Comparison of ENCODE assay signal across 23 cellular contexts in genomic region chr10:7866191-7866590, GRCh38.
"Had no signal": no experiment of that assay in that cellular context is flagged by ENCODE, and none has a peak within 500 bp of the region (broad histone marks: within the 10 kb centered on the region; RNA-seq: fewer than 3 reads in every experiment).

No MANE protein-coding gene starts in this region.

- H3K4me1 ChIP-seq: ascending aorta, SJSA1 had no signal

- H3K27me3 ChIP-seq: ascending aorta, SJSA1 had no signal

- H3K36me3 ChIP-seq: ascending aorta, SJSA1, WERI-Rb-1 had no signal

- H3K4me3 ChIP-seq: ascending aorta, K562, SJSA1 had no signal

- H3K27ac ChIP-seq: ascending aorta, SJSA1, WERI-Rb-1 had no signal

- DNase-seq: activated CD4-positive, alpha-beta T cell treated with anti-CD3 and anti-CD28 coated beads for 36 hours; activated CD8-positive, alpha-beta memory T cell treated with anti-CD3 and anti-CD28 coated beads, Interleukin-2, amount 50 U/mL, for 4 hours; activated CD8-positive, alpha-beta T cell treated with anti-CD3 and anti-CD28 coated beads for 36 hours; activated gamma-delta T cell treated with Interleukin-2 at 50 U/mL for 16 hours; activated naive CD4-positive, alpha-beta T cell treated with anti-CD3 and anti-CD28 coated beads, Interleukin-2, amount 10 ng/mL, durations not matched to agents 7 days and 5 days; activated T-cell treated with anti-CD3 and anti-CD28 coated beads, Interleukin-2, amount 50 U/mL, for 72 hours; amniotic stem cell; cerebellar nuclear complex; Karpas-422; MM.1S; NCI-H1105; NCI-H1436 treated with DMSO at 0.1 percent for 48 hours; NCI-H187; NCI-H2081; NCI-H446; NCI-H524; PC-3; SHP77; T-helper 9 cell; WERI-Rb-1 had no signal
